14 cellular contexts compared by ENCODE assay signal in genomic region chr3:56424885-56425284, GRCh38. TPM values are rescaled to one million over a fixed set of nuclear protein-coding genes. Genes with fewer than 3 reads are reported as not detected.
DNase-seq lines count a peak whose midpoint lies in the region; ATAC-seq and TF ChIP-seq lines count a peak whose summit lies in the region.
"Had no signal": no experiment of that assay in that cellular context is flagged by ENCODE, and none has a peak within 500 bp of the region (broad histone marks: within the 10 kb centered on the region; RNA-seq: fewer than 3 reads in every experiment).

No MANE protein-coding gene starts in this region.

- H3K4me2 ChIP-seq in hepatocyte, result no peak overlapping the region
- H3K4me2 ChIP-seq: A549 had no signal

- H3K9me3 ChIP-seq in hepatocyte (ENCODE audit: low read depth) (no peaks in the 10 kb centered on the region), right lobe of liver (no peaks in the 10 kb centered on the region)
- H3K9me3 ChIP-seq: A549, BE2C had no signal

- ATAC-seq in HG02884 (IDR thresholded peaks at IDR 0.05; ENCODE audit: unreplicated experiment), result no peak
- no peak for ATAC-seq in right lobe of liver
- ATAC-seq: A549 had no signal

- peak; percentile 60 for DNase-seq in DMS 273 treated with DMSO at 0.1 percent for 48 hours (lab: John Stamatoyannopoulos, UW)
- peak; percentile 16 for DNase-seq in Jurkat, Clone E6-1 (ENCODE audit: low read depth, low spot score)
- peak; percentile 76 for DNase-seq in NCI-H82 (lab: John Stamatoyannopoulos, UW)
- DNase-seq in hepatocyte (ENCODE audit: low spot score), result no peak
- no peak for DNase-seq in right lobe of liver
- DNase-seq: BE2C; CD4-positive, alpha-beta memory T cell; DND-41; GDM1; HCEC 1CT; HFFc6 had no signal

- no peak overlapping the region for H3K4me3 ChIP-seq in Jurkat, Clone E6-1 (ENCODE audit: low read length)
- H3K4me3 ChIP-seq in hepatocyte (no peak overlapping the region), right lobe of liver (no peak overlapping the region)
- H3K4me3 ChIP-seq: A549 had no signal

- H2AFZ ChIP-seq in hepatocyte, result no peak overlapping the region

- no peak for TF ChIP-seq POLR2A in right lobe of liver (IDR thresholded peaks at IDR 0.05)

- H4K20me1 ChIP-seq in hepatocyte (ENCODE audit: insufficient read depth, poor library complexity, severe bottlenecking), result no peaks in the 10 kb centered on the region

- H3K79me2 ChIP-seq in hepatocyte, result no peaks in the 10 kb centered on the region

- intact Hi-C loops in right lobe of liver (cut with DNase I), result no loop called here

- H3K27me3 ChIP-seq in hepatocyte (no peaks in the 10 kb centered on the region), right lobe of liver (no peaks in the 10 kb centered on the region)
- H3K27me3 ChIP-seq: BE2C had no signal

- TF ChIP-seq CTCF in hepatocyte (IDR thresholded peaks at IDR 0.05; ENCODE audit: poor library complexity) (no peak), right lobe of liver (IDR thresholded peaks at IDR 0.05) (no peak)

- H3K4me1 ChIP-seq in hepatocyte (ENCODE audit: insufficient read depth), result no peaks in the 10 kb centered on the region
- no peaks in the 10 kb centered on the region for H3K4me1 ChIP-seq in right lobe of liver
- H3K4me1 ChIP-seq: A549, BE2C had no signal

- no peaks in the 10 kb centered on the region for H3K9me2 ChIP-seq in hepatocyte (replicated peaks; ENCODE audit: insufficient read depth)

- H3K27ac ChIP-seq in hepatocyte (peak overlapping the region; percentile 59), right lobe of liver (no peak overlapping the region)
- H3K27ac ChIP-seq: A549, C4-2B had no signal

- WGBS in hepatocyte (ENCODE audit: low lambda C conversion rate, missing lambda C conversion rate), result 89% methylated on average over 3 of the region's 3 CpGs
- 82% methylated on average over 3 of the region's 3 CpGs for WGBS in right lobe of liver (ENCODE audit: insufficient coverage, low coverage, low lambda C conversion rate, missing lambda C conversion rate)

- no peaks in the 10 kb centered on the region for H3K36me3 ChIP-seq in hepatocyte (replicated peaks; ENCODE audit: insufficient read depth, low read depth)
- no peaks in the 10 kb centered on the region for H3K36me3 ChIP-seq in right lobe of liver
- H3K36me3 ChIP-seq: BE2C had no signal

RNA-seq across cellular contexts. Expression of gene ERC2, which starts 43.4 kb away (rescaled TPM):
- polyA plus RNA-seq in Jurkat, Clone E6-1 (2012; ENCODE audit: insufficient read depth, insufficient read length), result not detected
- total RNA-seq in hepatocyte (4.7 and 5.3 TPM in 2 replicates), right lobe of liver (not detected)
- 1.2 and 2.2 TPM in 2 replicates for polyA plus RNA-seq in hepatocyte
- total RNA-seq: CD4-positive, alpha-beta memory T cell had no signal
- polyA plus RNA-seq: CD4-positive, alpha-beta memory T cell had no signal

Comparison
In these comparisons a context has a peak if more than half of its experiments do, and no peak if none do; other contexts are left out.
1. DNase-seq: peak in DMS 273 treated with DMSO at 0.1 percent for 48 hours (single experiment), Jurkat, Clone E6-1 (single experiment) and NCI-H82 (single experiment); none in hepatocyte (single experiment) and right lobe of liver (0 of 3).